8 cellular contexts compared by ENCODE assay signal in genomic region chr14:101707285-101707842, GRCh38. TPM values are rescaled to one million over a fixed set of nuclear protein-coding genes. Genes with fewer than 3 reads are reported as not detected.
DNase-seq lines count a peak whose midpoint lies in the region; ATAC-seq and TF ChIP-seq lines count a peak whose summit lies in the region.

No MANE protein-coding gene starts in this region.

- peak; percentile 69 to 90 (median 87) for TF ChIP-seq CTCF in ovary (IDR thresholded peaks at IDR 0.05)

- no peak overlapping the region for H3K4me3 ChIP-seq in ovary

- H3K27me3 Mint-ChIP-seq in activated naive CD4-positive, alpha-beta T cell treated with anti-CD3 and anti-CD28 coated beads for 36 hours (ENCODE audit: low read depth), result no peaks in the 10 kb centered on the region

- H3K4me1 ChIP-seq in ovary (ENCODE audit: insufficient read depth), result no peaks in the 10 kb centered on the region

- no peaks in the 10 kb centered on the region for H3K9me3 Mint-ChIP-seq in activated naive CD4-positive, alpha-beta T cell treated with anti-CD3 and anti-CD28 coated beads for 36 hours

- no peak for TF ChIP-seq POLR2A in ovary (IDR thresholded peaks at IDR 0.05)

- H3K36me3 ChIP-seq in ovary, result no peaks in the 10 kb centered on the region

- peak overlapping the region; percentile 49 for H3K4me3 Mint-ChIP-seq in activated naive CD4-positive, alpha-beta T cell treated with anti-CD3 and anti-CD28 coated beads for 36 hours

- H3K4me1 Mint-ChIP-seq in activated naive CD4-positive, alpha-beta T cell treated with anti-CD3 and anti-CD28 coated beads for 36 hours (ENCODE audit: low read depth), result peaks cover 27% of the 10 kb centered on the region

- in situ Hi-C loops in ACHN (cut with HindIII; ENCODE audit: low pct_ligation_motif_present, low pct_unique_long_range_greater_than_20kb, low sequenced_read_pairs), result no loop called here

- DNase-seq in ACHN (peak; percentile 64), GM19238 (ENCODE audit: insufficient read length, low spot score) (peak; percentile 55), NCI-H1048 (lab: John Stamatoyannopoulos, UW) (peak; percentile 39), SIG-M5 (lab: John Stamatoyannopoulos, UW) (peak; percentile 3), germinal center (ENCODE audit: low spot score) (peak; percentile 76), ovary (peak; percentile 34 to 68 (median 46))
- peak; percentile 76 for DNase-seq in activated naive CD4-positive, alpha-beta T cell treated with anti-CD3 and anti-CD28 coated beads for 36 hours

- no peak for TF ChIP-seq EP300 in ovary (IDR thresholded peaks at IDR 0.05)

- peak overlapping the region; percentile 78 for H3K27ac Mint-ChIP-seq in activated naive CD4-positive, alpha-beta T cell treated with anti-CD3 and anti-CD28 coated beads for 36 hours

- WGBS in ovary, 3 donors, result 4 to 8% (median 5%) methylated on average over 12 of the region's 12 CpGs

- no peaks in the 10 kb centered on the region for H3K27me3 ChIP-seq in ovary

- no peak overlapping the region for H3K27ac ChIP-seq in ovary

- intact Hi-C loops in activated naive CD4-positive, alpha-beta T cell treated with anti-CD3 and anti-CD28 coated beads for 36 hours (cut with micrococcal nuclease), result loop anchor here (1.0 to 10.0 kb wide), 16 partner anchors 15 to 607 kb away; partner anchors contain the start of gene HSP90AA1
- intact Hi-C loops in ovary (cut with DNase I), result loop anchor here in 3 of 4 donors (5.0 to 10.0 kb wide), 3 partner anchors 257 to 390 kb away; partner anchors contain the start of gene DYNC1H1 (in 1 of the 3)

- H3K9me3 ChIP-seq in ovary, result no peaks in the 10 kb centered on the region

- CTCF ChIA-PET in activated naive CD4-positive, alpha-beta T cell treated with anti-CD3 and anti-CD28 coated beads for 36 hours (lab: Charles Lee), result interaction anchor here (0.7 to 3.8 kb wide), 34 partner anchors 9 to 389 kb away, joined by 3 to 25 read pairs (median 4); partner anchors contain the start of gene DYNC1H1

- no peak for ATAC-seq in HG02840 (IDR thresholded peaks at IDR 0.05; ENCODE audit: low FRiP score, unreplicated experiment)

- no peaks in the 10 kb centered on the region for H3K36me3 Mint-ChIP-seq in activated naive CD4-positive, alpha-beta T cell treated with anti-CD3 and anti-CD28 coated beads for 36 hours (ENCODE audit: low read depth)

RNA-seq across cellular contexts. Expression of gene PPP2R5C, which starts 54.1 kb away (rescaled TPM):
- 100 to 1,000 TPM; 280 to 294 TPM for total RNA-seq in activated naive CD4-positive, alpha-beta T cell treated with anti-CD3 and anti-CD28 coated beads for 36 hours
- 100 to 1,000 TPM in 4 of 7 donors, 10 to 100 TPM in 3; 63.1 to 136 (median 111) TPM for total RNA-seq in ovary
- 10 to 100 TPM; 52.8 to 95.3 TPM for polyA plus RNA-seq in ovary

Comparison
In these comparisons a context has a peak if more than half of its experiments do, and no peak if none do; other contexts are left out.
1. DNase-seq: peak in every context shown above with its lines; median percentile 76 in activated naive CD4-positive, alpha-beta T cell treated with anti-CD3 and anti-CD28 coated beads for 36 hours; 76 in germinal center; 64 in ACHN; 55 in GM19238; 46 in ovary; 39 in NCI-H1048; 3 in SIG-M5.